14 cellular contexts compared by ENCODE assay signal in genomic region chr6:45477785-45478184, GRCh38.
DNase-seq lines count a peak whose midpoint lies in the region; ATAC-seq, FAIRE-seq and TF ChIP-seq lines count a peak whose summit lies in the region.
"Had no signal": no experiment of that assay in that cellular context is flagged by ENCODE, and none has a peak within 500 bp of the region (broad histone marks: within the 10 kb centered on the region; RNA-seq: fewer than 3 reads in every experiment).

No MANE protein-coding gene starts in this region.

- H3K36me3 Mint-ChIP-seq in astrocyte (ENCODE audit: low read depth, unreplicated experiment) = peaks cover 4% of the 10 kb centered on the region

- no peak overlapping the region for H3K18ac ChIP-seq in mesenchymal stem cell (ENCODE audit: low read depth in 1 of 2, low read length in 2 of 2)

- H3K9me3 ChIP-seq in GM23248 (ENCODE audit: low read depth) = no peaks in the 10 kb centered on the region
- no peaks in the 10 kb centered on the region for H3K9me3 ChIP-seq in astrocyte (ENCODE audit: insufficient read depth, low read depth, low read length)
- H3K9me3 ChIP-seq in mesenchymal stem cell (ENCODE audit: control insufficient read depth, low read length) = no peaks in the 10 kb centered on the region
- H3K9me3 ChIP-seq: gastrocnemius medialis, spleen had no signal

- H2AK5ac ChIP-seq in mesenchymal stem cell (ENCODE audit: low read length, severe bottlenecking) = no peak overlapping the region

- in situ Hi-C loops in GM23248 (cut with MboI) = no loop called here

- H3K9me3 Mint-ChIP-seq in astrocyte (ENCODE audit: unreplicated experiment) = no peaks in the 10 kb centered on the region

- peaks cover 47% of the 10 kb centered on the region for H3F3A ChIP-seq in GM23248 (ENCODE audit: insufficient read depth)

- H2BK12ac ChIP-seq in mesenchymal stem cell (ENCODE audit: low read length in 2 of 2) = no peak overlapping the region

- no peak overlapping the region for H3K4ac ChIP-seq in mesenchymal stem cell (ENCODE audit: low read depth in 1 of 2, low read length in 2 of 2)

- no peak for TF ChIP-seq CTCF in astrocyte (IDR thresholded peaks at IDR 0.05; ENCODE audit: insufficient read depth, low read depth, low read length)

- no peaks in the 10 kb centered on the region for H3K9me2 ChIP-seq in GM23248 (ENCODE audit: insufficient read depth)

- H3K4me1 ChIP-seq in GM23248 (ENCODE audit: insufficient read depth) (peaks cover 46% of the 10 kb centered on the region), astrocyte (ENCODE audit: insufficient read depth, low read length) (peaks cover 33% of the 10 kb centered on the region), mesenchymal stem cell (ENCODE audit: control insufficient read depth, insufficient read depth, low read depth, low read length) (peaks cover 7% of the 10 kb centered on the region)

- H3K79me2 ChIP-seq in GM23248 (ENCODE audit: insufficient read depth) = peaks cover 80% of the 10 kb centered on the region
- peaks cover 61% of the 10 kb centered on the region for H3K79me2 ChIP-seq in astrocyte (ENCODE audit: insufficient read depth, low read length)

- H3K27ac ChIP-seq in GM23248 (peak overlapping the region; percentile 40), astrocyte (ENCODE audit: low read depth, low read length) (peak overlapping the region; percentile 15), mesenchymal stem cell (ENCODE audit: low read length, poor library complexity, severe bottlenecking) (no peak overlapping the region)
- H3K27ac ChIP-seq: gastrocnemius medialis had no signal

- no peak overlapping the region for H3K23ac ChIP-seq in mesenchymal stem cell (ENCODE audit: low read length in 2 of 2)

- peak overlapping the region; percentile 87 for H4K8ac ChIP-seq in mesenchymal stem cell (ENCODE audit: low read length)

- H2AFZ ChIP-seq in GM23248 = no peak overlapping the region
- H2AFZ ChIP-seq in astrocyte (ENCODE audit: low read depth, low read length) = no peak overlapping the region
- H2AFZ ChIP-seq in mesenchymal stem cell (ENCODE audit: low read depth, low read length) = no peak overlapping the region

- H3K4me3 ChIP-seq in GM23248 (no peak overlapping the region), astrocyte (ENCODE audit: insufficient read depth, low read depth, low read length) (no peak overlapping the region), mesenchymal stem cell (ENCODE audit: insufficient read depth in 1 of 2, low read depth in 1 of 2, low read length in 2 of 2) (no peak overlapping the region)
- H3K4me3 ChIP-seq: gastrocnemius medialis, spleen had no signal

- no peaks in the 10 kb centered on the region for H3K36me3 ChIP-seq in GM23248 (ENCODE audit: low read depth)
- H3K36me3 ChIP-seq in astrocyte (ENCODE audit: insufficient read depth, low read length) = no peaks in the 10 kb centered on the region
- H3K36me3 ChIP-seq in mesenchymal stem cell (ENCODE audit: control insufficient read depth in 1 of 2, insufficient read depth in 2 of 2, low read depth in 1 of 2, low read length in 2 of 2) = peaks cover 0 to 8% of the 10 kb centered on the region in 2 experiments
- H3K36me3 ChIP-seq: gastrocnemius medialis, spleen had no signal

- no peak overlapping the region for H4K91ac ChIP-seq in mesenchymal stem cell (ENCODE audit: low read length)

- H2BK15ac ChIP-seq in mesenchymal stem cell (ENCODE audit: low read depth, poor library complexity, severe bottlenecking) = no peak overlapping the region

- peak overlapping the region; percentile 35 for H3K4me2 ChIP-seq in GM23248 (ENCODE audit: unreplicated experiment)
- H3K4me2 ChIP-seq in astrocyte (ENCODE audit: low read length) = no peak overlapping the region
- H3K4me2 ChIP-seq in mesenchymal stem cell (ENCODE audit: low read length, poor library complexity, severe bottlenecking) = no peak overlapping the region

- H4K20me1 ChIP-seq in GM23248 (ENCODE audit: insufficient read depth) (no peaks in the 10 kb centered on the region), astrocyte (ENCODE audit: insufficient read depth, low read length) (no peaks in the 10 kb centered on the region)

- DNase-seq in Ammon's horn (ENCODE audit: low spot score) (peak; percentile 16), GM23248 (no peak), astrocyte (ENCODE audit: low read depth) (no peak), mesenchymal stem cell (no peak), glomerular visceral epithelial cell (ENCODE audit: extremely low spot score) (no peak), NCI-H1092 treated with DMSO at 0.1 percent for 48 hours (lab: John Stamatoyannopoulos, UW) (no peak)
- DNase-seq: activated CD4-positive, CD25-positive, alpha-beta regulatory T cell treated with anti-CD3 and anti-CD28 coated beads, Interleukin-2, amount 50 U/mL, for 72 hours; activated T-cell treated with anti-CD3 and anti-CD28 coated beads, Interleukin-2, amount 50 U/mL, for 48 hours; C1 segment of cervical spinal cord; gastrocnemius medialis; NCI-H2029; NCI-H69; spleen had no signal

- no peak overlapping the region for H3K9ac ChIP-seq in GM23248
- H3K9ac ChIP-seq in astrocyte (ENCODE audit: low read length) = no peak overlapping the region
- H3K9ac ChIP-seq in mesenchymal stem cell (ENCODE audit: low read length) = no peak overlapping the region

- H3K27me3 Mint-ChIP-seq in astrocyte (ENCODE audit: low read depth, unreplicated experiment) = no peaks in the 10 kb centered on the region

- no peak overlapping the region for H3K14ac ChIP-seq in mesenchymal stem cell (ENCODE audit: low read length in 2 of 2)

- FAIRE-seq in astrocyte (lab: Jason Lieb, UNC) = no peak

- no peak overlapping the region for H2BK120ac ChIP-seq in mesenchymal stem cell (ENCODE audit: low read depth, low read length)

- H3K79me1 ChIP-seq in mesenchymal stem cell (replicated peaks; ENCODE audit: low read length, poor library complexity, severe bottlenecking) = peaks cover 3% of the 10 kb centered on the region

- H3K4me1 Mint-ChIP-seq in astrocyte (ENCODE audit: low read depth, unreplicated experiment) = peaks cover 30% of the 10 kb centered on the region

- 96 to 100% methylated on average over 3 of the region's 3 CpGs for WGBS in GM23248 (ENCODE audit: low coverage in 1 of 2, low lambda C conversion rate in 2 of 2, missing lambda C conversion rate in 2 of 2), 2 experiments
- 76% methylated on average over 2 of the region's 3 CpGs for WGBS in mesenchymal stem cell

- no peak for ATAC-seq in HG03565 (IDR thresholded peaks at IDR 0.05; ENCODE audit: unreplicated experiment)
- ATAC-seq: gastrocnemius medialis had no signal

- no peak overlapping the region for H3K27ac Mint-ChIP-seq in astrocyte (ENCODE audit: unreplicated experiment)

- H3K4me3 Mint-ChIP-seq in astrocyte (ENCODE audit: unreplicated experiment) = no peak overlapping the region

- no peaks in the 10 kb centered on the region for H3K27me3 ChIP-seq in GM23248 (replicated peaks; ENCODE audit: insufficient read depth)
- H3K27me3 ChIP-seq in astrocyte (ENCODE audit: insufficient read depth, low read length) = no peaks in the 10 kb centered on the region
- no peaks in the 10 kb centered on the region for H3K27me3 ChIP-seq in mesenchymal stem cell (ENCODE audit: control insufficient read depth in 1 of 2, insufficient read depth in 1 of 2, low read length in 2 of 2)
- H3K27me3 ChIP-seq: gastrocnemius medialis, spleen had no signal

- H2BK5ac ChIP-seq in mesenchymal stem cell (ENCODE audit: low read depth, low read length, poor library complexity, severe bottlenecking) = no peak overlapping the region
